ENCODE assay signal across 8 cellular contexts in genomic region chr6:146857960-146858308, GRCh38.
A peak's percentile ranks its signal among the peaks of the same experiment; 100 is the strongest.
DNase-seq lines count a peak whose midpoint lies in the region; ATAC-seq and TF ChIP-seq lines count a peak whose summit lies in the region.

No MANE protein-coding gene starts in this region.

- H3K4me3 ChIP-seq in GM23248: peak overlapping the region; percentile 63
- H3K4me3 ChIP-seq in dorsolateral prefrontal cortex: peak overlapping the region; percentile 26 to 71 (median 57)

- no peaks in the 10 kb centered on the region for H4K20me1 ChIP-seq in GM23248 (ENCODE audit: insufficient read depth)

- intact Hi-C loops in dorsolateral prefrontal cortex (cut with DNase I): loop anchor here (1.0 to 10.0 kb wide), 5 partner anchors 339 to 1307 kb away; no protein-coding TSS in a partner anchor

- peaks cover 0 to 5% (median 2%) of the 10 kb centered on the region in 4 donors for H3K4me1 Mint-ChIP-seq in naive thymus-derived CD8-positive, alpha-beta T cell

- H3K36me3 Mint-ChIP-seq in naive thymus-derived CD8-positive, alpha-beta T cell: no peaks in the 10 kb centered on the region

- POLR2A ChIA-PET in naive thymus-derived CD8-positive, alpha-beta T cell (lab: Charles Lee): no interaction called here

- H3K9me3 ChIP-seq in GM23248 (ENCODE audit: low read depth): no peaks in the 10 kb centered on the region

- peak overlapping the region; percentile 74 for H3K9ac ChIP-seq in GM23248

- peaks cover 7% of the 10 kb centered on the region; the same call in 1 of the 2 replicates for H3K4me1 ChIP-seq in GM23248 (ENCODE audit: insufficient read depth)

- in situ Hi-C loops in GM23248 (cut with MboI): loop anchor here (25.0 kb wide), 1 partner anchor 1304 kb away; no protein-coding TSS in a partner anchor

- H3K27ac ChIP-seq in GM23248 (peak overlapping the region; percentile 73), dorsolateral prefrontal cortex (peak overlapping the region; percentile 70 to 97 (median 91))

- ATAC-seq in naive thymus-derived CD8-positive, alpha-beta T cell: peak; percentile 32 to 41

- TF ChIP-seq CTCF in dorsolateral prefrontal cortex (IDR thresholded peaks at IDR 0.05 in 54 of 56, conservative IDR thresholded peaks at IDR 0.05 in 2 of 56; ENCODE audit: low read depth in 1 of 56, partially characterized antibody in 56 of 56): no peak

- 19 to 27% methylated on average over 4 of the region's 4 CpGs for WGBS in GM23248 (ENCODE audit: low coverage in 1 of 2, low lambda C conversion rate in 2 of 2, missing lambda C conversion rate in 2 of 2), 2 experiments

- no peaks in the 10 kb centered on the region for H3K36me3 ChIP-seq in GM23248 (ENCODE audit: low read depth)

- DNase-seq in EH (ENCODE audit: low read depth) (peak; percentile 46), GM23248 (no peak), NCI-H460 (ENCODE audit: extremely low read depth, low read depth) (peak; percentile 38), dorsolateral prefrontal cortex (peak in 3 of 10 donors; percentile 28 to 33 (median 30)), glomerular visceral epithelial cell (ENCODE audit: extremely low spot score) (no peak), AML-193 (lab: John Stamatoyannopoulos, UW) (no peak)
- DNase-seq in naive thymus-derived CD8-positive, alpha-beta T cell: no peak
- no peak for DNase-seq in activated CD8-positive, alpha-beta memory T cell treated with anti-CD3 and anti-CD28 coated beads, Interleukin-2, amount 50 U/mL, for 4 hours

- peaks cover 10% of the 10 kb centered on the region; the same call in 1 of the 2 replicates for H3F3A ChIP-seq in GM23248 (ENCODE audit: insufficient read depth)

- peak overlapping the region; percentile 84 for H2AFZ ChIP-seq in GM23248

- H3K4me3 Mint-ChIP-seq in naive thymus-derived CD8-positive, alpha-beta T cell: peak overlapping the region in 9 of 10 donors; percentile 20 to 70 (median 42)

- H3K4me2 ChIP-seq in GM23248 (ENCODE audit: unreplicated experiment): peak overlapping the region; percentile 74

- no peaks in the 10 kb centered on the region for H3K9me2 ChIP-seq in GM23248 (ENCODE audit: insufficient read depth)

- H3K9me3 Mint-ChIP-seq in naive thymus-derived CD8-positive, alpha-beta T cell: peaks cover 0 to 5% (median 0%) of the 10 kb centered on the region in 9 donors

- H3K79me2 ChIP-seq in GM23248 (ENCODE audit: insufficient read depth): no peaks in the 10 kb centered on the region

- H3K27me3 ChIP-seq in GM23248 (replicated peaks; ENCODE audit: insufficient read depth) (no peaks in the 10 kb centered on the region), dorsolateral prefrontal cortex (no peaks in the 10 kb centered on the region)

- H3K27me3 Mint-ChIP-seq in naive thymus-derived CD8-positive, alpha-beta T cell: peaks cover 0 to 2% (median 0%) of the 10 kb centered on the region in 5 donors

- peak overlapping the region in 5 of 10 donors; percentile 7 to 72 (median 43) for H3K27ac Mint-ChIP-seq in naive thymus-derived CD8-positive, alpha-beta T cell

Comparison
In these comparisons a context has a peak if more than half of its experiments do, and no peak if none do; other contexts are left out.
1. DNase-seq: peak in EH (single experiment) and NCI-H460 (single experiment); none in GM23248 (single experiment), naive thymus-derived CD8-positive, alpha-beta T cell (0 of 10), activated CD8-positive, alpha-beta memory T cell treated with anti-CD3 and anti-CD28 coated beads, Interleukin-2, amount 50 U/mL, for 4 hours (single experiment), glomerular visceral epithelial cell (single experiment) and AML-193 (0 of 2).